1 cellular context compared by ENCODE assay signal in genomic region chr20:49046087-49046900, GRCh38.
TF ChIP-seq lines count a peak whose summit lies in the region.

A gene with protein sequence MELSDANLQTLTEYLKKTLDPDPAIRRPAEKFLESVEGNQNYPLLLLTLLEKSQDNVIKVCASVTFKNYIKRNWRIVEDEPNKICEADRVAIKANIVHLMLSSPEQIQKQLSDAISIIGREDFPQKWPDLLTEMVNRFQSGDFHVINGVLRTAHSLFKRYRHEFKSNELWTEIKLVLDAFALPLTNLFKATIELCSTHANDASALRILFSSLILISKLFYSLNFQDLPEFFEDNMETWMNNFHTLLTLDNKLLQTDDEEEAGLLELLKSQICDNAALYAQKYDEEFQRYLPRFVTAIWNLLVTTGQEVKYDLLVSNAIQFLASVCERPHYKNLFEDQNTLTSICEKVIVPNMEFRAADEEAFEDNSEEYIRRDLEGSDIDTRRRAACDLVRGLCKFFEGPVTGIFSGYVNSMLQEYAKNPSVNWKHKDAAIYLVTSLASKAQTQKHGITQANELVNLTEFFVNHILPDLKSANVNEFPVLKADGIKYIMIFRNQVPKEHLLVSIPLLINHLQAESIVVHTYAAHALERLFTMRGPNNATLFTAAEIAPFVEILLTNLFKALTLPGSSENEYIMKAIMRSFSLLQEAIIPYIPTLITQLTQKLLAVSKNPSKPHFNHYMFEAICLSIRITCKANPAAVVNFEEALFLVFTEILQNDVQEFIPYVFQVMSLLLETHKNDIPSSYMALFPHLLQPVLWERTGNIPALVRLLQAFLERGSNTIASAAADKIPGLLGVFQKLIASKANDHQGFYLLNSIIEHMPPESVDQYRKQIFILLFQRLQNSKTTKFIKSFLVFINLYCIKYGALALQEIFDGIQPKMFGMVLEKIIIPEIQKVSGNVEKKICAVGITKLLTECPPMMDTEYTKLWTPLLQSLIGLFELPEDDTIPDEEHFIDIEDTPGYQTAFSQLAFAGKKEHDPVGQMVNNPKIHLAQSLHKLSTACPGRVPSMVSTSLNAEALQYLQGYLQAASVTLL (plus strand): TSS chr20:49046312. CDS start chr20:49058464, 12,152 bp downstream.

TF ChIP-seq in K562, 482 proteins besides CTCF, POLR2A, EP300 and RAD21 (continued from another document and continues in another):
- TF ChIP-seq, protein P1, sequence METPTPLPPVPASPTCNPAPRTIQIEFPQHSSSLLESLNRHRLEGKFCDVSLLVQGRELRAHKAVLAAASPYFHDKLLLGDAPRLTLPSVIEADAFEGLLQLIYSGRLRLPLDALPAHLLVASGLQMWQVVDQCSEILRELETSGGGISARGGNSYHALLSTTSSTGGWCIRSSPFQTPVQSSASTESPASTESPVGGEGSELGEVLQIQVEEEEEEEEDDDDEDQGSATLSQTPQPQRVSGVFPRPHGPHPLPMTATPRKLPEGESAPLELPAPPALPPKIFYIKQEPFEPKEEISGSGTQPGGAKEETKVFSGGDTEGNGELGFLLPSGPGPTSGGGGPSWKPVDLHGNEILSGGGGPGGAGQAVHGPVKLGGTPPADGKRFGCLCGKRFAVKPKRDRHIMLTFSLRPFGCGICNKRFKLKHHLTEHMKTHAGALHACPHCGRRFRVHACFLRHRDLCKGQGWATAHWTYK (CRISPR knock-in tag; IDR thresholded peaks at IDR 0.05), result peak; percentile 46; the same call in 1 of the 2 replicates
- TF ChIP-seq REST (CRISPR knock-in tag; IDR thresholded peaks at IDR 0.05; ENCODE audit: low read depth) (peak; percentile 69), CC2D1A (IDR thresholded peaks at IDR 0.05) (no peak), ZNF316 (IDR thresholded peaks at IDR 0.05) (peak; percentile 48; the same call in 1 of the 2 replicates), E2F3 (CRISPR knock-in tag; IDR thresholded peaks at IDR 0.05) (0 out of 2 replicates have a peak, but pooled peaks have one; percentile 27), ZC3H4 (CRISPR knock-in tag; IDR thresholded peaks at IDR 0.05; ENCODE audit: borderline replicate concordance) (peak; percentile 18; the same call in 1 of the 2 replicates), ZNF121 (CRISPR knock-in tag; conservative IDR thresholded peaks at IDR 0.05) (no peak), ZBTB49 (CRISPR knock-in tag; IDR thresholded peaks at IDR 0.05; ENCODE audit: borderline replicate concordance) (0 out of 2 replicates have a peak, but pooled peaks have one; percentile 43), ZNF184 (CRISPR knock-in tag; IDR thresholded peaks at IDR 0.05) (no peak), KDM1A (IDR thresholded peaks at IDR 0.05) (no peak), NCOA4 (IDR thresholded peaks at IDR 0.05; ENCODE audit: partially characterized antibody) (no peak), ZNF785 (CRISPR knock-in tag; IDR thresholded peaks at IDR 0.05) (no peak), HCFC1 (IDR thresholded peaks at IDR 0.05; ENCODE audit: low read depth, low read length) (no peak; the same call in 1 of the 2 replicates), ZHX1 (conservative IDR thresholded peaks at IDR 0.05; ENCODE audit: low read length) (no peak), CREM (IDR thresholded peaks at IDR 0.05; ENCODE audit: low read depth) (peak; percentile 94), CTBP1 (IDR thresholded peaks at IDR 0.05; ENCODE audit: borderline replicate concordance) (peak; percentile 79), NUFIP1 (IDR thresholded peaks at IDR 0.05; ENCODE audit: partially characterized antibody) (no peak), MXI1 (IDR thresholded peaks at IDR 0.05; ENCODE audit: low read depth, low read length) (no peak), CBFA2T3 (IDR thresholded peaks at IDR 0.05) (no peak), ARNT (IDR thresholded peaks at IDR 0.05) (no peak), ARID4B (CRISPR knock-in tag; IDR thresholded peaks at IDR 0.05) (peak; percentile 38; the same call in 1 of the 2 replicates), NFXL1 (CRISPR knock-in tag; IDR thresholded peaks at IDR 0.05) (no peak), HDGF (IDR thresholded peaks at IDR 0.05) (no peak), NFIC (IDR thresholded peaks at IDR 0.05) (peak; percentile 20), POLR2AphosphoS2 (IDR thresholded peaks at IDR 0.05; ENCODE audit: low read length) (peak; percentile 81; the same call in 1 of the 2 replicates), ZNF584 (CRISPR knock-in tag; IDR thresholded peaks at IDR 0.05; ENCODE audit: low read depth) (no peak), NFE2 (IDR thresholded peaks at IDR 0.05; ENCODE audit: low read depth) (peak; percentile 58), FOXK1 (CRISPR knock-in tag; IDR thresholded peaks at IDR 0.05; ENCODE audit: borderline replicate concordance) (peak; percentile 88), ZC3H11A (IDR thresholded peaks at IDR 0.05; ENCODE audit: low read depth, low read length) (no peak), SRSF1 (IDR thresholded peaks at IDR 0.05; ENCODE audit: low read depth, low read length) (peak; percentile 92; the same call in 1 of the 2 replicates), SLC30A9 (CRISPR knock-in tag; IDR thresholded peaks at IDR 0.05) (no peak), RNF2 (IDR thresholded peaks at IDR 0.05) (no peak)
- TF ChIP-seq, protein P2, sequence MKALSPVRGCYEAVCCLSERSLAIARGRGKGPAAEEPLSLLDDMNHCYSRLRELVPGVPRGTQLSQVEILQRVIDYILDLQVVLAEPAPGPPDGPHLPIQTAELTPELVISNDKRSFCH (CRISPR knock-in tag; IDR thresholded peaks at IDR 0.05), result no peak
- TF ChIP-seq, protein P2 (tag; IDR thresholded peaks at IDR 0.05), result peak; percentile 49; the same call in 1 of the 2 replicates
- TF ChIP-seq, protein P3, sequence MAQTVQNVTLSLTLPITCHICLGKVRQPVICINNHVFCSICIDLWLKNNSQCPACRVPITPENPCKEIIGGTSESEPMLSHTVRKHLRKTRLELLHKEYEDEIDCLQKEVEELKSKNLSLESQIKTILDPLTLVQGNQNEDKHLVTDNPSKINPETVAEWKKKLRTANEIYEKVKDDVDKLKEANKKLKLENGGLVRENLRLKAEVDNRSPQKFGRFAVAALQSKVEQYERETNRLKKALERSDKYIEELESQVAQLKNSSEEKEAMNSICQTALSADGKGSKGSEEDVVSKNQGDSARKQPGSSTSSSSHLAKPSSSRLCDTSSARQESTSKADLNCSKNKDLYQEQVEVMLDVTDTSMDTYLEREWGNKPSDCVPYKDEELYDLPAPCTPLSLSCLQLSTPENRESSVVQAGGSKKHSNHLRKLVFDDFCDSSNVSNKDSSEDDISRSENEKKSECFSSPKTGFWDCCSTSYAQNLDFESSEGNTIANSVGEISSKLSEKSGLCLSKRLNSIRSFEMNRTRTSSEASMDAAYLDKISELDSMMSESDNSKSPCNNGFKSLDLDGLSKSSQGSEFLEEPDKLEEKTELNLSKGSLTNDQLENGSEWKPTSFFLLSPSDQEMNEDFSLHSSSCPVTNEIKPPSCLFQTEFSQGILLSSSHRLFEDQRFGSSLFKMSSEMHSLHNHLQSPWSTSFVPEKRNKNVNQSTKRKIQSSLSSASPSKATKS (CRISPR knock-in tag; IDR thresholded peaks at IDR 0.05), result no peak
- TF ChIP-seq, protein P4, sequence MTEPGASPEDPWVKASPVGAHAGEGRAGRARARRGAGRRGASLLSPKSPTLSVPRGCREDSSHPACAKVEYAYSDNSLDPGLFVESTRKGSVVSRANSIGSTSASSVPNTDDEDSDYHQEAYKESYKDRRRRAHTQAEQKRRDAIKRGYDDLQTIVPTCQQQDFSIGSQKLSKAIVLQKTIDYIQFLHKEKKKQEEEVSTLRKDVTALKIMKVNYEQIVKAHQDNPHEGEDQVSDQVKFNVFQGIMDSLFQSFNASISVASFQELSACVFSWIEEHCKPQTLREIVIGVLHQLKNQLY (CRISPR knock-in tag; conservative IDR thresholded peaks at IDR 0.05), result no peak
